20 cellular contexts compared by ENCODE assay signal in the genomic region with DNA sequence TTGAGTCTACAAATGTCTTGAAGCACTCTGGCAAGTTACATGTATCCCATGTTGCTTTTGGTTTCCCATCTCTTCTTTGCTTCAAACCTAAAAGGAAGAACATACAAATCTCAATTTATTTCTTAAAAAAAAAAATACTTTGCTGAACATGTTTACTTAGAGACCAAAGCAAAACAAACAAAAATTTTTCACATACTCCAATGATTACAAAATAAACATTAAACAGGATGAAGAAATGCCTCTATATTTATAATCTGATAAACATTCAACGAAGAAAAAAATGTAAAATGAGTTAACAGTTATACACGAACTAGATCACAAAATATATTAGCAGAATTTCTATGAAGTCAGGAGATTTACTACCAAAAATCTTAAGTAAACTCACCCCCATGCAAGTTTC. TPM values are rescaled to one million over a fixed set of nuclear protein-coding genes. Genes with fewer than 3 reads are reported as not detected.
DNase-seq lines count a peak whose midpoint lies in the region; ATAC-seq and TF ChIP-seq lines count a peak whose summit lies in the region.
"Had no signal": no experiment of that assay in that cellular context is flagged by ENCODE, and none has a peak within 500 bp of the region (broad histone marks: within the 10 kb centered on the region; RNA-seq: fewer than 3 reads in every experiment).

No MANE protein-coding gene starts in this region.

- no peak overlapping the region for H2AFZ ChIP-seq in fibroblast of lung (ENCODE audit: low read length)

- TF ChIP-seq CTCF in fibroblast of lung (conservative IDR thresholded peaks at IDR 0.05 in 1 of 2, IDR thresholded peaks at IDR 0.05 in 1 of 2; ENCODE audit: low read depth in 1 of 2, low read length in 2 of 2) = no peak

- no peak for ATAC-seq in HG03095 (IDR thresholded peaks at IDR 0.05; ENCODE audit: unreplicated experiment)
- ATAC-seq: natural killer cell treated with Interleukin-12 subunit alpha and Interleukin-12 subunit beta and Interleukin-15 and Interleukin-18, amount 100 ng/mL, for 72 hours had no signal

- H3K27ac ChIP-seq in SJSA1 = peak overlapping the region; percentile 41; the same call in 1 of the 2 replicates
- H3K27ac ChIP-seq in fibroblast of lung (ENCODE audit: insufficient read depth, low read length) = peak overlapping the region; percentile 46
- H3K27ac ChIP-seq: prostate gland had no signal

- H3K79me2 ChIP-seq in fibroblast of lung (ENCODE audit: control insufficient read depth, insufficient read depth, low read length) = no peaks in the 10 kb centered on the region

- H3K4me1 ChIP-seq in SJSA1 (replicated peaks) (peaks cover 14% of the 10 kb centered on the region), fibroblast of lung (ENCODE audit: control insufficient read depth, extremely low read depth, insufficient read depth, low read length) (no peaks in the 10 kb centered on the region), skeletal muscle satellite cell (ENCODE audit: control insufficient read depth, insufficient read depth, low read length) (peaks cover 20% of the 10 kb centered on the region)
- H3K4me1 ChIP-seq: prostate gland had no signal

- DNase-seq in EH (ENCODE audit: low read depth) (peak; percentile 56), SJSA1 (ENCODE audit: low read depth in 1 of 2, low spot score in 2 of 2) (peak in 1 of 2 experiments; percentile 32), fibroblast of lung (ENCODE audit: low read depth in 2 of 2) (peak in 1 of 2 donors; percentile 46), HPDE6-E6E7 (ENCODE audit: extremely low spot score) (no peak), COLO668 (lab: John Stamatoyannopoulos, UW; ENCODE audit: unreplicated experiment) (no peak)
- DNase-seq in stimulated activated CD4-positive, alpha-beta T cell treated with anti-CD3 and anti-CD28 coated beads, Interleukin-1b, Interleukin-23, amount 100 ng/mL, for 48 hours = no peak
- DNase-seq: activated CD4-positive, alpha-beta T cell treated with anti-CD3 and anti-CD28 coated beads, Interleukin-2, amount 50 U/mL, for 4 hours; activated T-cell treated with anti-CD3 and anti-CD28 coated beads for 4 hours; AML-193; Calu3; hippocampal formation; NCI-H1436; NCI-H526; SHP77; stimulated activated CD4-positive, alpha-beta T cell treated with anti-CD3 and anti-CD28 coated beads, Interleukin-4, amount 100 ng/mL, for 24 hours had no signal

- no peaks in the 10 kb centered on the region for H3K9me3 ChIP-seq in SJSA1 (replicated peaks)
- H3K9me3 ChIP-seq in fibroblast of lung (ENCODE audit: control insufficient read depth, insufficient read depth, low read depth, low read length) = no peaks in the 10 kb centered on the region
- H3K9me3 ChIP-seq in skeletal muscle satellite cell (replicated peaks; ENCODE audit: low read length) = no peaks in the 10 kb centered on the region
- H3K9me3 ChIP-seq: prostate gland had no signal

- H3K4me3 ChIP-seq in SJSA1 = no peak overlapping the region
- no peak overlapping the region for H3K4me3 ChIP-seq in fibroblast of lung (replicated peaks in 1 of 4; ENCODE audit: control extremely low read depth in 1 of 4, insufficient read depth in 1 of 4, low read depth in 3 of 4, low read length in 4 of 4)
- no peak overlapping the region for H3K4me3 ChIP-seq in skeletal muscle satellite cell (ENCODE audit: low read length)
- H3K4me3 ChIP-seq: prostate gland, smooth muscle cell had no signal

- peaks cover 40% of the 10 kb centered on the region for H3K36me3 ChIP-seq in SJSA1
- H3K36me3 ChIP-seq in fibroblast of lung (ENCODE audit: control insufficient read depth, insufficient read depth, low read length) = peaks cover 3% of the 10 kb centered on the region
- H3K36me3 ChIP-seq in skeletal muscle satellite cell (ENCODE audit: insufficient read depth, low read length) = peaks cover 21% of the 10 kb centered on the region
- H3K36me3 ChIP-seq: prostate gland had no signal

- H3K9ac ChIP-seq in fibroblast of lung (ENCODE audit: insufficient read depth, low read length) = no peak overlapping the region
- peak overlapping the region; percentile 14 for H3K9ac ChIP-seq in skeletal muscle satellite cell (ENCODE audit: low read depth, low read length)

- no peaks in the 10 kb centered on the region for H4K20me1 ChIP-seq in fibroblast of lung (ENCODE audit: control insufficient read depth, extremely low read depth, insufficient read depth, low read length)

- H3K4me2 ChIP-seq in fibroblast of lung (ENCODE audit: extremely low read depth, insufficient read depth, low read length) = no peak overlapping the region
- peak overlapping the region; percentile 59 for H3K4me2 ChIP-seq in skeletal muscle satellite cell (ENCODE audit: low read length)
- H3K4me2 ChIP-seq: smooth muscle cell had no signal

- H3K27me3 ChIP-seq in SJSA1 (replicated peaks) (no peaks in the 10 kb centered on the region), fibroblast of lung (ENCODE audit: control insufficient read depth, insufficient read depth, low read length) (no peaks in the 10 kb centered on the region), skeletal muscle satellite cell (ENCODE audit: control insufficient read depth, insufficient read depth, low read length) (no peaks in the 10 kb centered on the region)

RNA-seq across cellular contexts. Expression of a gene that starts 31.3 kb away (rescaled TPM):
- total RNA-seq in SJSA1 (2014; rRNA removed; shearing (Covaris generic)) = 117 and 122 TPM in 2 replicates
- total RNA-seq in fibroblast of lung = 42.1 and 47.2 TPM in 2 replicates
- 49.6 and 54.8 TPM in 2 replicates for polyA plus RNA-seq in fibroblast of lung
- polyA plus RNA-seq in fibroblast of lung (2012) = 54.2 and 61.5 TPM in 2 replicates
- 12.1 and 34.3 TPM in 2 replicates for polyA minus RNA-seq in fibroblast of lung (ENCODE audit: low replicate concordance)
- total RNA-seq in skeletal muscle satellite cell (2012; rRNA removed) = 51.1 and 51.7 TPM in 2 replicates
